8 cellular contexts compared by ENCODE assay signal in genomic region chr19:13794388-13794751, GRCh38. TPM values are rescaled to one million over a fixed set of nuclear protein-coding genes. Genes with fewer than 3 reads are reported as not detected.
DNase-seq lines count a peak whose midpoint lies in the region; ATAC-seq and TF ChIP-seq lines count a peak whose summit lies in the region.

No MANE protein-coding gene starts in this region.

- POLR2A ChIA-PET in HEK293 (lab: Yijun Ruan, JAX): interaction anchor here (0.7 to 3.7 kb wide), 6 partner anchors 13 to 63 kb away, joined by 3 to 17 read pairs (median 6); partner anchors contain the start of gene C19orf53
- POLR2A ChIA-PET in activated CD4-positive, alpha-beta memory T cell treated with anti-CD3 and anti-CD28 coated beads, Interleukin-2, amount 10 ng/mL, durations not matched to agents 7 days and 5 days (lab: Charles Lee): interaction anchor here (0.8 to 2.7 kb wide), 11 partner anchors 8 to 68 kb away, joined by 3 to 23 read pairs (median 5); partner anchors contain the start of gene C19orf53

- peaks cover 37% of the 10 kb centered on the region for H3K4me1 Mint-ChIP-seq in activated CD4-positive, alpha-beta memory T cell treated with anti-CD3 and anti-CD28 coated beads, Interleukin-2, amount 10 ng/mL, durations not matched to agents 7 days and 5 days

- H3K27me3 Mint-ChIP-seq in activated CD4-positive, alpha-beta memory T cell treated with anti-CD3 and anti-CD28 coated beads, Interleukin-2, amount 10 ng/mL, durations not matched to agents 7 days and 5 days: no peaks in the 10 kb centered on the region

- H3K27ac ChIP-seq in HEK293 (ENCODE audit: extremely low read depth, low read depth, low read length): no peak overlapping the region

- H3K9me3 Mint-ChIP-seq in activated CD4-positive, alpha-beta memory T cell treated with anti-CD3 and anti-CD28 coated beads, Interleukin-2, amount 10 ng/mL, durations not matched to agents 7 days and 5 days: no peaks in the 10 kb centered on the region

- peaks cover 8% of the 10 kb centered on the region for H3K4me1 ChIP-seq in HEK293 (ENCODE audit: control insufficient read depth, insufficient read depth, low read length)

- CTCF ChIA-PET in HEK293 (lab: Yijun Ruan, JAX): interaction anchor here (0.5 to 2.8 kb wide), 6 partner anchors 13 to 612 kb away, joined by 3 to 17 read pairs (median 4); no protein-coding TSS in a partner anchor
- CTCF ChIA-PET in activated CD4-positive, alpha-beta memory T cell treated with anti-CD3 and anti-CD28 coated beads, Interleukin-2, amount 10 ng/mL, durations not matched to agents 7 days and 5 days (lab: Charles Lee): interaction anchor here (0.7 to 4.2 kb wide), 3 partner anchors 10 to 68 kb away, joined by 3 to 28 read pairs (median 5); no protein-coding TSS in a partner anchor

- no peaks in the 10 kb centered on the region for H3K36me3 ChIP-seq in HEK293 (ENCODE audit: control insufficient read depth in 2 of 2, insufficient read depth in 1 of 2, low read length in 2 of 2)

- ATAC-seq in left cardiac atrium (peak; percentile 24 to 52), HG02852 (IDR thresholded peaks at IDR 0.05; ENCODE audit: unreplicated experiment) (no peak)

- DNase-seq in ACHN: peak; percentile 62
- no peak for DNase-seq in activated CD4-positive, alpha-beta memory T cell treated with anti-CD3 and anti-CD28 coated beads, Interleukin-2, amount 10 ng/mL, durations not matched to agents 7 days and 5 days
- peak; percentile 83 for DNase-seq in left cardiac atrium
- peak; percentile 52 for DNase-seq in pulmonary artery endothelial cell (ENCODE audit: low read depth, low spot score)
- no peak for DNase-seq in globus pallidus (ENCODE audit: low spot score)
- DNase-seq in HuH-7 (ENCODE audit: low spot score): no peak

- H3K4me3 Mint-ChIP-seq in activated CD4-positive, alpha-beta memory T cell treated with anti-CD3 and anti-CD28 coated beads, Interleukin-2, amount 10 ng/mL, durations not matched to agents 7 days and 5 days: peak overlapping the region; percentile 99

- H3K9me3 ChIP-seq in HEK293 (ENCODE audit: control insufficient read depth, insufficient read depth, low read depth, low read length): no peaks in the 10 kb centered on the region

- H3K36me3 Mint-ChIP-seq in activated CD4-positive, alpha-beta memory T cell treated with anti-CD3 and anti-CD28 coated beads, Interleukin-2, amount 10 ng/mL, durations not matched to agents 7 days and 5 days (ENCODE audit: low read depth): no peaks in the 10 kb centered on the region

- peak overlapping the region; percentile 79 for H3K4me3 ChIP-seq in HEK293 (ENCODE audit: low read depth, low read length)

- no peak for TF ChIP-seq CTCF in HEK293 (tag by site-specific recombination; IDR thresholded peaks at IDR 0.05)

- in situ Hi-C loops in ACHN (cut with HindIII; ENCODE audit: low pct_ligation_motif_present, low pct_unique_long_range_greater_than_20kb, low sequenced_read_pairs): no loop called here

- peak overlapping the region; percentile 93 for H3K27ac Mint-ChIP-seq in activated CD4-positive, alpha-beta memory T cell treated with anti-CD3 and anti-CD28 coated beads, Interleukin-2, amount 10 ng/mL, durations not matched to agents 7 days and 5 days

- intact Hi-C loops in left cardiac atrium (cut with DNase I): no loop called here

TF ChIP-seq in HEK293, 187 proteins besides CTCF, POLR2A, EP300 and RAD21:
- TF ChIP-seq SP2 (tag by site-specific recombination; IDR thresholded peaks at IDR 0.05): no peak
- TF ChIP-seq ZNF362 (tag by site-specific recombination; IDR thresholded peaks at IDR 0.05): peak; percentile 72; the same call in 1 of the 2 replicates

RNA-seq across cellular contexts. Expression of gene ZSWIM4, which starts 0.9 kb away (rescaled TPM):
- 10 to 100 TPM; 10.1 to 10.4 TPM for total RNA-seq in activated CD4-positive, alpha-beta memory T cell treated with anti-CD3 and anti-CD28 coated beads, Interleukin-2, amount 10 ng/mL, durations not matched to agents 7 days and 5 days
- total RNA-seq in left cardiac atrium (1 to 10 TPM; 3.4 to 7.3 TPM), pulmonary artery endothelial cell (12.7 and 13.1 TPM in 2 replicates)

RNA-seq across cellular contexts. Expression of gene C19orf53, which starts 20.1 kb away (rescaled TPM):
- total RNA-seq in activated CD4-positive, alpha-beta memory T cell treated with anti-CD3 and anti-CD28 coated beads, Interleukin-2, amount 10 ng/mL, durations not matched to agents 7 days and 5 days: 10 to 100 TPM; 79.4 to 83.7 TPM
- total RNA-seq in left cardiac atrium (10 to 100 TPM; 82.6 to 83.2 TPM), pulmonary artery endothelial cell (53.2 and 54.9 TPM in 2 replicates)

RNA-seq across cellular contexts. Expression of gene MRI1, which starts 30.0 kb away (rescaled TPM):
- total RNA-seq in activated CD4-positive, alpha-beta memory T cell treated with anti-CD3 and anti-CD28 coated beads, Interleukin-2, amount 10 ng/mL, durations not matched to agents 7 days and 5 days: 10 to 100 TPM; 22.4 to 22.7 TPM
- total RNA-seq in left cardiac atrium: 10 to 100 TPM; 15.8 to 16.4 TPM
- total RNA-seq in pulmonary artery endothelial cell: 42.9 and 44.8 TPM in 2 replicates

Comparison
In these comparisons a context has a peak if more than half of its experiments do, and no peak if none do; other contexts are left out.
1. DNase-seq: peak in ACHN (single experiment), left cardiac atrium (single experiment) and pulmonary artery endothelial cell (single experiment); none in activated CD4-positive, alpha-beta memory T cell treated with anti-CD3 and anti-CD28 coated beads, Interleukin-2, amount 10 ng/mL, durations not matched to agents 7 days and 5 days (single experiment), globus pallidus (single experiment) and HuH-7 (single experiment).